18 cellular contexts compared by ENCODE assay signal in the genomic region with DNA sequence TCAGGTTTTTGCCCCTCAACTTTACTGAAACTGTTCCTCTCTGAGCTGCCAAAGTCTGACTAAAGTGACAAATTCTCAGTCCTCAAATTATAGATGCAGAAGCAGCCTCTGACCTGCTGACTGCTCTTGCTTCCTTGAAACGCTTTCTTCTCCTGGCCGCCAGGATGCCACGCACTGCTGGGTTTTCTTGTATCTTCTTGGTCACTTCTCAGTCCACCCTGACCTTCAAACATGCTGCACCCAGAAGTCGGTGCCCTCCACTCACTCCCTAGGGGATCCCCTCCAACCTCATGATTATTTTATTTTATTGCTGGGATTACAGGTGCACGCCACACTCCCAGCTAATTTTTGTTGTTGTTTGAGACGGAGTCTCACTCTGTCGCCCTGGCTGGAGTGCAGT. TPM values are rescaled to one million over a fixed set of nuclear protein-coding genes. Genes with fewer than 3 reads are reported as not detected.
DNase-seq lines count a peak whose midpoint lies in the region; ATAC-seq and TF ChIP-seq lines count a peak whose summit lies in the region.
"Had no signal": no experiment of that assay in that cellular context is flagged by ENCODE, and none has a peak within 500 bp of the region (broad histone marks: within the 10 kb centered on the region; RNA-seq: fewer than 3 reads in every experiment).

No MANE protein-coding gene starts in this region.

- H3K27ac Mint-ChIP-seq in CD4-positive, alpha-beta memory T cell = peak overlapping the region in 6 of 7 donors; percentile 29 to 79 (median 60)
- H3K27ac Mint-ChIP-seq in endothelial cell (ENCODE audit: unreplicated experiment) (peak overlapping the region; percentile 0), osteocyte (ENCODE audit: unreplicated experiment) (peak overlapping the region; percentile 82)
- H3K27ac Mint-ChIP-seq: IgD-negative memory B cell had no signal

- H3K27ac ChIP-seq in CD4-positive, alpha-beta memory T cell (ENCODE audit: low read depth, low read length) = no peak overlapping the region
- H3K27ac ChIP-seq in Panc1 (ENCODE audit: low read length) (peak overlapping the region; percentile 31; the same call in 1 of the 2 replicates), thyroid gland (no peak overlapping the region)

- no peaks in the 10 kb centered on the region for H3K27me3 ChIP-seq in CD4-positive, alpha-beta memory T cell (ENCODE audit: insufficient read depth, low read length)
- H3K27me3 ChIP-seq in Panc1 (ENCODE audit: control insufficient read depth, insufficient read depth, low read length) = no peaks in the 10 kb centered on the region
- no peaks in the 10 kb centered on the region for H3K27me3 ChIP-seq in thyroid gland

- 83 to 89% methylated on average over 7 of the region's 7 CpGs for WGBS in thyroid gland, 2 donors

- no peak for TF ChIP-seq POLR2A in thyroid gland (IDR thresholded peaks at IDR 0.05)

- H3K36me3 Mint-ChIP-seq in CD4-positive, alpha-beta memory T cell = peaks cover 7 to 24% of the 10 kb centered on the region in 2 donors
- H3K36me3 Mint-ChIP-seq in endothelial cell (ENCODE audit: low read depth, unreplicated experiment) = peaks cover 39% of the 10 kb centered on the region
- H3K36me3 Mint-ChIP-seq in osteocyte (ENCODE audit: unreplicated experiment) = peaks cover 22% of the 10 kb centered on the region

- no peak for ATAC-seq in Panc1

- H3K4me1 ChIP-seq in CD4-positive, alpha-beta memory T cell (ENCODE audit: insufficient read depth, low read length) = peaks cover 66% of the 10 kb centered on the region
- peaks cover 78% of the 10 kb centered on the region for H3K4me1 ChIP-seq in Panc1 (ENCODE audit: control insufficient read depth, insufficient read depth, low read length)
- peaks cover 20 to 47% of the 10 kb centered on the region in 2 donors for H3K4me1 ChIP-seq in thyroid gland

- BruUV-seq in Panc1 (replicated peaks; lab: Mats Ljungman, UMichigan) = no TSS peak

- TF ChIP-seq CTCF in Panc1 (IDR thresholded peaks at IDR 0.05) = no peak
- TF ChIP-seq CTCF in endothelial cell (IDR thresholded peaks at IDR 0.05; ENCODE audit: unreplicated experiment) = no peak
- no peak for TF ChIP-seq CTCF in osteocyte (IDR thresholded peaks at IDR 0.05)
- TF ChIP-seq CTCF in thyroid gland (IDR thresholded peaks at IDR 0.05) = no peak

- H3K4me1 Mint-ChIP-seq in CD4-positive, alpha-beta memory T cell = peaks cover 65 to 89% (median 79%) of the 10 kb centered on the region in 4 donors
- H3K4me1 Mint-ChIP-seq in endothelial cell (ENCODE audit: unreplicated experiment) = peaks cover 64% of the 10 kb centered on the region
- peaks cover 87% of the 10 kb centered on the region for H3K4me1 Mint-ChIP-seq in osteocyte (ENCODE audit: unreplicated experiment)

- H3K4me3 ChIP-seq in CD4-positive, alpha-beta memory T cell (ENCODE audit: low read length in 2 of 2) = no peak overlapping the region
- H3K4me3 ChIP-seq in Panc1 (ENCODE audit: low read depth in 2 of 2, low read length in 2 of 2) (no peak overlapping the region), thyroid gland (replicated peaks in 1 of 3) (no peak overlapping the region)

- H3K36me3 ChIP-seq in CD4-positive, alpha-beta memory T cell (ENCODE audit: insufficient read depth, low read length) = no peaks in the 10 kb centered on the region
- no peaks in the 10 kb centered on the region for H3K36me3 ChIP-seq in Panc1 (ENCODE audit: control insufficient read depth, insufficient read depth, low read length)
- H3K36me3 ChIP-seq in thyroid gland = no peaks in the 10 kb centered on the region

- in situ Hi-C loops in Panc1 (cut with HindIII; ENCODE audit: low pct_unique_long_range_greater_than_20kb, low sequenced_read_pairs) = no loop called here

- no peak for DNase-seq in CD4-positive, alpha-beta memory T cell
- DNase-seq in Panc1 (ENCODE audit: low read depth, low spot score) (no peak), endothelial cell (ENCODE audit: low spot score) (no peak), osteocyte (ENCODE audit: extremely low spot score, unreplicated experiment) (no peak), NCI-H2029 treated with DMSO at 0.1 percent for 48 hours (lab: John Stamatoyannopoulos, UW) (no peak), NCI-H82 treated with DMSO at 0.1 percent for 48 hours (lab: John Stamatoyannopoulos, UW; ENCODE audit: unreplicated experiment) (no peak), thyroid gland (no peak), putamen (ENCODE audit: low spot score) (no peak)
- DNase-seq: DND-41, GDM1, GOT3, NCI-H1417, NCI-H2029, NCI-H510A, NCI-H82, SHP77 treated with DMSO at 0.1 percent for 48 hours had no signal

- POLR2A ChIA-PET in CD4-positive, alpha-beta memory T cell (lab: Charles Lee; ENCODE audit: partially characterized antibody) = no interaction called here
- POLR2A ChIA-PET in Panc1 (lab: Charles Lee) = no interaction called here

- CTCF ChIA-PET in CD4-positive, alpha-beta memory T cell (lab: Charles Lee; ENCODE audit: partially characterized antibody) = interaction anchor here (0.6 to 1.2 kb wide), 3 partner anchors 15 to 72 kb away, joined by 3 read pairs; no protein-coding TSS in a partner anchor
- CTCF ChIA-PET in Panc1 (lab: Charles Lee) = no interaction called here

- H3K9me3 Mint-ChIP-seq in CD4-positive, alpha-beta memory T cell = peaks cover 0 to 5% (median 0%) of the 10 kb centered on the region in 8 donors
- H3K9me3 Mint-ChIP-seq in endothelial cell (ENCODE audit: unreplicated experiment) = no peaks in the 10 kb centered on the region
- no peaks in the 10 kb centered on the region for H3K9me3 Mint-ChIP-seq in osteocyte (ENCODE audit: unreplicated experiment)

- H3K4me3 Mint-ChIP-seq in CD4-positive, alpha-beta memory T cell = peak overlapping the region in 1 of 8 donors; percentile 46
- H3K4me3 Mint-ChIP-seq in endothelial cell (ENCODE audit: unreplicated experiment) (no peak overlapping the region), osteocyte (ENCODE audit: unreplicated experiment) (no peak overlapping the region)
- H3K4me3 Mint-ChIP-seq: CD14-positive monocyte had no signal

- no peaks in the 10 kb centered on the region for H3K9me3 ChIP-seq in CD4-positive, alpha-beta memory T cell (ENCODE audit: control insufficient read depth in 1 of 2, low read length in 2 of 2)
- H3K9me3 ChIP-seq in Panc1 (ENCODE audit: control insufficient read depth, insufficient read depth, low read depth, low read length) (no peaks in the 10 kb centered on the region), thyroid gland (no peaks in the 10 kb centered on the region)

- intact Hi-C loops in CD4-positive, alpha-beta memory T cell (cut with micrococcal nuclease) = no loop called here
- intact Hi-C loops in Panc1 (cut with micrococcal nuclease; ENCODE audit: unreplicated experiment) (no loop called here), thyroid gland (cut with DNase I) (no loop called here)

- H3K27me3 Mint-ChIP-seq in CD4-positive, alpha-beta memory T cell = no peaks in the 10 kb centered on the region
- H3K27me3 Mint-ChIP-seq in endothelial cell (ENCODE audit: unreplicated experiment) (peaks cover 28% of the 10 kb centered on the region), osteocyte (ENCODE audit: unreplicated experiment) (no peaks in the 10 kb centered on the region)
- H3K27me3 Mint-ChIP-seq: IgD-negative memory B cell had no signal

RNA-seq across cellular contexts. Expression of gene SYNJ2, which starts 24.7 kb away (rescaled TPM):
- 10 to 100 TPM; 17.2 to 17.4 TPM for total RNA-seq in CD4-positive, alpha-beta memory T cell
- 10 to 100 TPM; 14.5 to 14.6 TPM for polyA plus RNA-seq in CD4-positive, alpha-beta memory T cell
- 70.0 TPM for total RNA-seq in Panc1 (2021; ENCODE audit: unreplicated experiment)
- 38.7 TPM for polyA plus RNA-seq in Panc1 (2012; ENCODE audit: insufficient read length)
- 33.7 TPM for total RNA-seq in endothelial cell (ENCODE audit: unreplicated experiment)
- 94.5 and 95.4 TPM in 2 replicates for total RNA-seq in osteocyte
- 10 to 100 TPM; 11.3 to 22.7 (median 13.5) TPM for total RNA-seq in thyroid gland

Comparison
In these comparisons a context has a peak if more than half of its experiments do, and no peak if none do; other contexts are left out.
1. H3K27ac Mint-ChIP-seq: peak in every context shown above with its lines; median percentile 82 in osteocyte; 60 in CD4-positive, alpha-beta memory T cell; 0 in endothelial cell.